ENCODE assay signal across 1 cellular context in genomic region chr3:172404237-172404962, GRCh38.
TF ChIP-seq lines count a peak whose summit lies in the region.

No MANE protein-coding gene starts in this region.

TF ChIP-seq in HepG2, 621 proteins besides CTCF, POLR2A, EP300 and RAD21 (continued from another document):
- TF ChIP-seq NPAS2 (CRISPR knock-in tag; IDR thresholded peaks at IDR 0.05; ENCODE audit: borderline replicate concordance) (0 out of 2 replicates have a peak, but pooled peaks have one; percentile 45), ZNF878 (CRISPR knock-in tag; IDR thresholded peaks at IDR 0.05) (0 out of 2 replicates have a peak, but pooled peaks have one; percentile 39), SSRP1 (CRISPR knock-in tag; IDR thresholded peaks at IDR 0.05) (peak; percentile 83; the same call in 1 of the 2 replicates), NCOA5 (CRISPR knock-in tag; IDR thresholded peaks at IDR 0.05) (0 out of 2 replicates have a peak, but pooled peaks have one; percentile 24), CENPX (CRISPR knock-in tag; IDR thresholded peaks at IDR 0.05) (no peak), PRPF4 (IDR thresholded peaks at IDR 0.05; ENCODE audit: low read depth, low read length, poor library complexity, severe bottlenecking) (no peak), FOSL1 (CRISPR knock-in tag; IDR thresholded peaks at IDR 0.05; ENCODE audit: borderline replicate concordance) (no peak), ZNF207 (IDR thresholded peaks at IDR 0.05; ENCODE audit: borderline replicate concordance) (no peak), ZNF282 (IDR thresholded peaks at IDR 0.05; ENCODE audit: partially characterized antibody) (no peak), NRL (CRISPR knock-in tag; IDR thresholded peaks at IDR 0.05; ENCODE audit: borderline replicate concordance) (no peak), FOXA3 (CRISPR knock-in tag; IDR thresholded peaks at IDR 0.05) (no peak), MEF2D (CRISPR knock-in tag; IDR thresholded peaks at IDR 0.05) (no peak), ZFP37 (CRISPR knock-in tag; IDR thresholded peaks at IDR 0.05; ENCODE audit: borderline replicate concordance) (no peak)
